In genomic region chr1:207832796-207833195, GRCh38 we compare ENCODE assay signal across 10 cellular contexts.
DNase-seq lines count a peak whose midpoint lies in the region; ATAC-seq and TF ChIP-seq lines count a peak whose summit lies in the region.
"Had no signal": no experiment of that assay in that cellular context is flagged by ENCODE, and none has a peak within 500 bp of the region (broad histone marks: within the 10 kb centered on the region; RNA-seq: fewer than 3 reads in every experiment).

No MANE protein-coding gene starts in this region.

- H3K27ac Mint-ChIP-seq in CD8-positive, alpha-beta T cell = peak overlapping the region; percentile 96

- no peak for ATAC-seq in CD8-positive, alpha-beta T cell

- no peaks in the 10 kb centered on the region for H3K9me3 ChIP-seq in CD8-positive, alpha-beta T cell (ENCODE audit: low read length)
- no peaks in the 10 kb centered on the region for H3K9me3 ChIP-seq in MM.1S (replicated peaks; ENCODE audit: insufficient read depth, low read length)
- no peaks in the 10 kb centered on the region for H3K9me3 ChIP-seq in effector memory CD4-positive, alpha-beta T cell (ENCODE audit: control insufficient read depth, low read length)
- no peaks in the 10 kb centered on the region for H3K9me3 ChIP-seq in sigmoid colon

- peaks cover 87% of the 10 kb centered on the region for H3K79me2 ChIP-seq in MM.1S (ENCODE audit: low read length)

- CTCF ChIA-PET in CD8-positive, alpha-beta T cell (lab: Charles Lee) = interaction anchor here (0.8 to 17.5 kb wide), 6 partner anchors 9 to 130 kb away, joined by 3 to 321 read pairs (median 5); no protein-coding TSS in a partner anchor

- no peaks in the 10 kb centered on the region for H3K9me3 Mint-ChIP-seq in CD8-positive, alpha-beta T cell

- intact Hi-C loops in CD8-positive, alpha-beta T cell (cut with DNase I, micrococcal nuclease) = loop anchor here in 1 of 2 experiments (2.0 kb wide), 1 partner anchor 16 kb away; no protein-coding TSS in a partner anchor
- intact Hi-C loops in sigmoid colon (cut with DNase I) = no loop called here

- H3K4me1 ChIP-seq in CD8-positive, alpha-beta T cell (ENCODE audit: insufficient read depth, low read length) = peaks cover 83% of the 10 kb centered on the region
- peaks cover 31% of the 10 kb centered on the region for H3K4me1 ChIP-seq in MM.1S (ENCODE audit: low read length)
- peaks cover 32% of the 10 kb centered on the region for H3K4me1 ChIP-seq in effector memory CD4-positive, alpha-beta T cell (ENCODE audit: control insufficient read depth, insufficient read depth, low read length, poor library complexity, severe bottlenecking)
- peaks cover 0 to 93% (median 76%) of the 10 kb centered on the region in 4 donors for H3K4me1 ChIP-seq in sigmoid colon

- no peak overlapping the region for H3K4me3 Mint-ChIP-seq in CD8-positive, alpha-beta T cell

- H3K4me3 ChIP-seq in CD8-positive, alpha-beta T cell (ENCODE audit: low read depth, low read length) = no peak overlapping the region
- H3K4me3 ChIP-seq in MM.1S (ENCODE audit: low read length) (no peak overlapping the region), sigmoid colon (no peak overlapping the region)
- no peak overlapping the region for H3K4me3 ChIP-seq in effector memory CD4-positive, alpha-beta T cell (ENCODE audit: insufficient read depth, low read depth, low read length, poor library complexity, severe bottlenecking)
- H3K4me3 ChIP-seq: cardiac muscle cell had no signal

- H3K36me3 Mint-ChIP-seq in CD8-positive, alpha-beta T cell = peaks cover 29% of the 10 kb centered on the region

- no peak for TF ChIP-seq CTCF in CD8-positive, alpha-beta T cell (IDR thresholded peaks at IDR 0.05)
- TF ChIP-seq CTCF in MM.1S (IDR thresholded peaks at IDR 0.05; ENCODE audit: low read length) = no peak
- no peak for TF ChIP-seq CTCF in sigmoid colon (IDR thresholded peaks at IDR 0.05)

- no peaks in the 10 kb centered on the region for H3K9me2 ChIP-seq in MM.1S (replicated peaks; ENCODE audit: insufficient read depth, low read length)

- no peak for TF ChIP-seq POLR2A in sigmoid colon (IDR thresholded peaks at IDR 0.05)

- POLR2A ChIA-PET in CD8-positive, alpha-beta T cell (lab: Charles Lee) = interaction anchor here (0.6 to 5.0 kb wide), 4 partner anchors 9 to 40 kb away, joined by 3 to 28 read pairs (median 8); no protein-coding TSS in a partner anchor

- peaks cover 19% of the 10 kb centered on the region for H3F3A ChIP-seq in MM.1S (ENCODE audit: insufficient read depth, low read length)

- no peaks in the 10 kb centered on the region for H4K20me1 ChIP-seq in MM.1S (ENCODE audit: insufficient read depth, low read length)

- no peak overlapping the region for H3K9ac ChIP-seq in MM.1S (ENCODE audit: low read length)

- no peak overlapping the region for H2AFZ ChIP-seq in MM.1S (ENCODE audit: low read length)

- 95% methylated on average over 8 of the region's 8 CpGs for WGBS in sigmoid colon, 2 donors

- H3K4me2 ChIP-seq in MM.1S (ENCODE audit: low read depth, low read length) = peak overlapping the region; percentile 85; the same call in 1 of the 2 replicates

- no peak for TF ChIP-seq EP300 in sigmoid colon (IDR thresholded peaks at IDR 0.05)

- no peak for DNase-seq in CD8-positive, alpha-beta T cell
- DNase-seq in MM.1S = no peak
- DNase-seq in effector memory CD4-positive, alpha-beta T cell = no peak
- peak; percentile 33 for DNase-seq in sigmoid colon
- no peak for DNase-seq in glomerular visceral epithelial cell (ENCODE audit: extremely low spot score)
- no peak for DNase-seq in ecto neural progenitor cell (ENCODE audit: low spot score)
- no peak for DNase-seq in iPS-NIHi7 (ENCODE audit: extremely low spot score)
- DNase-seq: stimulated activated CD4-positive, alpha-beta T cell treated with anti-CD3 and anti-CD28 coated beads, Interleukin-2, amount 100 ng/mL, for 48 hours had no signal

- H3K36me3 ChIP-seq in CD8-positive, alpha-beta T cell (ENCODE audit: insufficient read depth, low read length) = no peaks in the 10 kb centered on the region
- H3K36me3 ChIP-seq in MM.1S (replicated peaks; ENCODE audit: insufficient read depth, low read length) (no peaks in the 10 kb centered on the region), sigmoid colon (no peaks in the 10 kb centered on the region)
- H3K36me3 ChIP-seq in effector memory CD4-positive, alpha-beta T cell (ENCODE audit: control insufficient read depth, insufficient read depth, low read length) = no peaks in the 10 kb centered on the region
- H3K36me3 ChIP-seq: cardiac muscle cell had no signal

- H3K27ac ChIP-seq in CD8-positive, alpha-beta T cell (ENCODE audit: low read depth, low read length) = no peak overlapping the region
- H3K27ac ChIP-seq in MM.1S (ENCODE audit: low read length) (no peak overlapping the region; the same call in 1 of the 2 replicates), sigmoid colon (peak overlapping the region; percentile 62 to 99 (median 80))
- H3K27ac ChIP-seq in effector memory CD4-positive, alpha-beta T cell (ENCODE audit: insufficient read depth, low read length, poor library complexity, severe bottlenecking) = peak overlapping the region; percentile 69
- H3K27ac ChIP-seq: cardiac muscle cell, VCaP had no signal

- H3K27me3 ChIP-seq in CD8-positive, alpha-beta T cell (ENCODE audit: insufficient read depth, low read length) = no peaks in the 10 kb centered on the region
- H3K27me3 ChIP-seq in MM.1S (replicated peaks; ENCODE audit: insufficient read depth, low read length) (no peaks in the 10 kb centered on the region), sigmoid colon (no peaks in the 10 kb centered on the region)
- H3K27me3 ChIP-seq in effector memory CD4-positive, alpha-beta T cell (replicated peaks; ENCODE audit: control insufficient read depth, insufficient read depth, low read length, poor library complexity, severe bottlenecking) = no peaks in the 10 kb centered on the region
- H3K27me3 ChIP-seq: cardiac muscle cell had no signal

- peaks cover 98% of the 10 kb centered on the region for H3K4me1 Mint-ChIP-seq in CD8-positive, alpha-beta T cell (ENCODE audit: low read depth)

- no peaks in the 10 kb centered on the region for H3K27me3 Mint-ChIP-seq in CD8-positive, alpha-beta T cell (ENCODE audit: low read depth)

Comparison
In these comparisons a context has a peak if more than half of its experiments do, and no peak if none do; other contexts are left out.
1. H3K27ac ChIP-seq: peak in effector memory CD4-positive, alpha-beta T cell (single experiment) and sigmoid colon (4 of 4); none in CD8-positive, alpha-beta T cell (single experiment) and MM.1S (single experiment).